ENCODE assay signal across 13 cellular contexts in genomic region chr2:177078416-177078815, GRCh38.
DNase-seq lines count a peak whose midpoint lies in the region; ATAC-seq, FAIRE-seq and TF ChIP-seq lines count a peak whose summit lies in the region.
"Had no signal": no experiment of that assay in that cellular context is flagged by ENCODE, and none has a peak within 500 bp of the region (broad histone marks: within the 10 kb centered on the region; RNA-seq: fewer than 3 reads in every experiment).

No MANE protein-coding gene starts in this region.

- no peak overlapping the region for H3K14ac ChIP-seq in IMR-90 (replicated peaks; ENCODE audit: low read depth, low read length)

- H2BK120ac ChIP-seq in IMR-90 (ENCODE audit: low read depth, low read length) = no peak overlapping the region

- CTCF ChIA-PET in IMR-90 (lab: Yijun Ruan, JAX) = interaction anchor here (0.8 kb wide), 1 partner anchor 50 kb away, joined by 5 read pairs; no protein-coding TSS in a partner anchor

- no peak for TF ChIP-seq POLR2A in IMR-90 (IDR thresholded peaks at IDR 0.05; ENCODE audit: low read depth, low read length)

- FAIRE-seq in bronchial epithelial cell (lab: Jason Lieb, UNC) = no peak
- FAIRE-seq: GM12878 had no signal

- H4K20me1 ChIP-seq in IMR-90 (ENCODE audit: insufficient read depth, low read length) = no peaks in the 10 kb centered on the region

- no peak overlapping the region for H2BK20ac ChIP-seq in IMR-90 (ENCODE audit: low read depth, low read length)

- POLR2A ChIA-PET in IMR-90 (lab: Charles Lee; ENCODE audit: unreplicated experiment) = no interaction called here

- H3K36me3 ChIP-seq in IMR-90 (ENCODE audit: control insufficient read depth, insufficient read depth, low read length) (no peaks in the 10 kb centered on the region), bronchial epithelial cell (ENCODE audit: control insufficient read depth, insufficient read depth, low read length) (no peaks in the 10 kb centered on the region), liver (ENCODE audit: control insufficient read depth in 4 of 4, insufficient read depth in 3 of 4, low read depth in 1 of 4, low read length in 3 of 4) (no peaks in the 10 kb centered on the region)
- H3K36me3 ChIP-seq: ascending aorta had no signal

- H3K4me1 ChIP-seq in IMR-90 (ENCODE audit: control insufficient read depth, insufficient read depth, low read length) (no peaks in the 10 kb centered on the region), liver (ENCODE audit: control insufficient read depth in 4 of 4, insufficient read depth in 4 of 4, low read length in 3 of 4) (no peaks in the 10 kb centered on the region)
- H3K4me1 ChIP-seq: ascending aorta had no signal

- no peak overlapping the region for H3K23ac ChIP-seq in IMR-90 (ENCODE audit: low read depth, low read length)

- no peak overlapping the region for H3K4me2 ChIP-seq in IMR-90 (ENCODE audit: low read depth, low read length)

- ATAC-seq in IMR-90 (ENCODE audit: low read depth) = no peak
- ATAC-seq in HG02759 (IDR thresholded peaks at IDR 0.05; ENCODE audit: unreplicated experiment) = no peak
- ATAC-seq: GM12878; stimulated activated naive CD8-positive, alpha-beta T cell treated with anti-CD3 and anti-CD28 coated beads, Interleukin-15, Interleukin-2, amounts not matched to agents 100 U/mL and 50 U/mL, for 24 hours had no signal

- TF ChIP-seq CTCF in IMR-90 (conservative IDR thresholded peaks at IDR 0.05; ENCODE audit: low read depth, low read length) (no peak), bronchial epithelial cell (IDR thresholded peaks at IDR 0.05; ENCODE audit: insufficient read depth, low read length, severe bottlenecking) (no peak), liver (IDR thresholded peaks at IDR 0.05; ENCODE audit: low read depth, low read length, missing input control) (no peak)

- no peak overlapping the region for H4K5ac ChIP-seq in IMR-90 (ENCODE audit: low read depth, low read length)

- H3K4ac ChIP-seq in IMR-90 (ENCODE audit: low read depth, low read length) = no peak overlapping the region

- no peaks in the 10 kb centered on the region for H3K27me3 ChIP-seq in IMR-90 (ENCODE audit: control insufficient read depth, insufficient read depth, low read length)
- no peaks in the 10 kb centered on the region for H3K27me3 ChIP-seq in bronchial epithelial cell (ENCODE audit: control insufficient read depth, insufficient read depth, low read length)
- H3K27me3 ChIP-seq in liver (ENCODE audit: control insufficient read depth in 4 of 4, insufficient read depth in 4 of 4, low read length in 3 of 4) = peaks cover 0 to 5% (median 0%) of the 10 kb centered on the region in 4 donors
- H3K27me3 ChIP-seq: ascending aorta had no signal

- in situ Hi-C loops in IMR-90 (cut with MboI; ENCODE audit: low sequenced_read_pairs) = no loop called here

- H3K79me1 ChIP-seq in IMR-90 (ENCODE audit: low read depth in 1 of 2, low read length in 2 of 2) = no peaks in the 10 kb centered on the region

- dilution Hi-C loops in IMR-90 (cut with HindIII; ENCODE audit: low sequenced_read_pairs, unreplicated experiment) = no loop called here

- no peaks in the 10 kb centered on the region for H3K9me3 ChIP-seq in IMR-90 (ENCODE audit: control insufficient read depth, insufficient read depth, low read length)
- H3K9me3 ChIP-seq in liver (ENCODE audit: control insufficient read depth in 4 of 4, low read length in 3 of 4) = no peaks in the 10 kb centered on the region
- H3K9me3 ChIP-seq: ascending aorta had no signal

- peak; percentile 3 for DNase-seq in IMR-90
- DNase-seq in bronchial epithelial cell (ENCODE audit: low read depth) = peak; percentile 71
- peak; percentile 36 for DNase-seq in stromal cell of bone marrow (ENCODE audit: low read depth)
- DNase-seq in foreskin melanocyte = no peak
- no peak for DNase-seq in NCI-H2227 treated with DMSO at 0.1 percent for 48 hours (lab: John Stamatoyannopoulos, UW)
- DNase-seq in MV-4-11 (lab: John Stamatoyannopoulos, UW) = no peak
- DNase-seq: Karpas-422; NCI-H345; stimulated activated naive CD8-positive, alpha-beta T cell treated with anti-CD3 and anti-CD28 coated beads, Interleukin-15, Interleukin-2, amounts not matched to agents 100 U/mL and 50 U/mL, for 24 hours had no signal

- no peak overlapping the region for H2AK5ac ChIP-seq in IMR-90 (ENCODE audit: low read depth, low read length)

- H3K9ac ChIP-seq in IMR-90 (ENCODE audit: low read depth, low read length) (no peak overlapping the region), liver (ENCODE audit: low read depth in 1 of 2, low read length in 2 of 2) (no peak overlapping the region)

- no peak overlapping the region for H2AFZ ChIP-seq in IMR-90 (replicated peaks; ENCODE audit: low read length, poor library complexity)

- no peak overlapping the region for H3K4me3 ChIP-seq in IMR-90 (ENCODE audit: insufficient read depth, low read depth, low read length)
- no peak overlapping the region for H3K4me3 ChIP-seq in bronchial epithelial cell (ENCODE audit: low read depth, low read length)
- no peak overlapping the region for H3K4me3 ChIP-seq in liver (ENCODE audit: low read depth in 1 of 3, low read length in 3 of 3)
- H3K4me3 ChIP-seq: ascending aorta, GM12878 had no signal

- no peak overlapping the region for H2AK9ac ChIP-seq in IMR-90 (replicated peaks; ENCODE audit: low read depth, low read length, poor library complexity)

- TF ChIP-seq RAD21 in IMR-90 (IDR thresholded peaks at IDR 0.05; ENCODE audit: low read length) (no peak), liver (IDR thresholded peaks at IDR 0.05) (peak in 1 of 2 donors; percentile 20)

- no peaks in the 10 kb centered on the region for H3K9me1 ChIP-seq in IMR-90 (ENCODE audit: insufficient read depth, low read length)

- intact Hi-C loops in IMR-90 (cut with micrococcal nuclease) = no loop called here

- BruUV-seq in IMR-90 (replicated peaks; lab: Mats Ljungman, UMichigan) = no TSS peak

- no peak overlapping the region for H2BK15ac ChIP-seq in IMR-90 (ENCODE audit: low read depth, low read length)

- no peak overlapping the region for H4K91ac ChIP-seq in IMR-90 (ENCODE audit: insufficient read depth, low read depth, low read length)

- no peak overlapping the region for H4K8ac ChIP-seq in IMR-90 (ENCODE audit: low read depth in 2 of 2, low read length in 2 of 2)

- no peak overlapping the region for H2BK5ac ChIP-seq in IMR-90 (ENCODE audit: low read depth, low read length, poor library complexity, severe bottlenecking)

- no peak overlapping the region for H3K56ac ChIP-seq in IMR-90 (ENCODE audit: extremely low read depth, insufficient read depth, low read length)

- WGBS in IMR-90 (ENCODE audit: extremely low coverage in 2 of 2, insufficient read length in 1 of 2), 2 experiments = no CpG with 5 or more reads among the region's 3 CpGs
- 30% methylated on average over 3 of the region's 3 CpGs for WGBS in liver

- H3K18ac ChIP-seq in IMR-90 (ENCODE audit: low read depth, low read length) = no peak overlapping the region

- no peak overlapping the region for H3K27ac ChIP-seq in IMR-90 (ENCODE audit: insufficient read depth, low read length)
- no peak overlapping the region for H3K27ac ChIP-seq in liver (ENCODE audit: low read depth in 1 of 2, low read length in 2 of 2)
- H3K27ac ChIP-seq: ascending aorta had no signal

TF ChIP-seq in IMR-90, 13 proteins besides CTCF, POLR2A, EP300 and RAD21:
- TF ChIP-seq CHD1 (IDR thresholded peaks at IDR 0.05; ENCODE audit: low read depth, low read length) (no peak), CEBPB (IDR thresholded peaks at IDR 0.05; ENCODE audit: low read depth, low read length) (peak; percentile 15; the same call in 1 of the 2 replicates)

TF ChIP-seq in liver, 16 proteins besides CTCF, POLR2A, EP300 and RAD21 (continues in another document):
- no peak for TF ChIP-seq SP1 (IDR thresholded peaks at IDR 0.05)
- TF ChIP-seq FOXA2 (IDR thresholded peaks at IDR 0.05) = peak; percentile 67
- TF ChIP-seq HNF4G (IDR thresholded peaks at IDR 0.05) = peak; percentile 37
- TF ChIP-seq GABPA (IDR thresholded peaks at IDR 0.05 in 1 of 2, conservative IDR thresholded peaks at IDR 0.05 in 1 of 2) = no peak
- peak; percentile 50 to 85 for TF ChIP-seq RXRA (IDR thresholded peaks at IDR 0.05)
- peak; percentile 69 for TF ChIP-seq ATF3 (IDR thresholded peaks at IDR 0.05)
- TF ChIP-seq REST (IDR thresholded peaks at IDR 0.05) = no peak
- TF ChIP-seq, protein P1, sequence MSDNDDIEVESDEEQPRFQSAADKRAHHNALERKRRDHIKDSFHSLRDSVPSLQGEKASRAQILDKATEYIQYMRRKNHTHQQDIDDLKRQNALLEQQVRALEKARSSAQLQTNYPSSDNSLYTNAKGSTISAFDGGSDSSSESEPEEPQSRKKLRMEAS (IDR thresholded peaks at IDR 0.05) = peak; percentile 91
- TF ChIP-seq TAF1 (conservative IDR thresholded peaks at IDR 0.05) = no peak
- TF ChIP-seq FOXA1 (IDR thresholded peaks at IDR 0.05) = peak; percentile 26
- peak; percentile 89 to 94 for TF ChIP-seq JUND (IDR thresholded peaks at IDR 0.05)
- TF ChIP-seq HNF4A (conservative IDR thresholded peaks at IDR 0.05) = peak; percentile 82 to 88
- TF ChIP-seq YY1 (IDR thresholded peaks at IDR 0.05) = peak; percentile 31

Comparison
In these comparisons a context has a peak if more than half of its experiments do, and no peak if none do; other contexts are left out.
1. DNase-seq: peak in IMR-90 (single experiment), bronchial epithelial cell (single experiment) and stromal cell of bone marrow (single experiment); none in foreskin melanocyte (single experiment), NCI-H2227 treated with DMSO at 0.1 percent for 48 hours (single experiment) and MV-4-11 (single experiment).